ENCODE assay signal across 8 cellular contexts in genomic region chr6:10720229-10720959, GRCh38. TPM values are rescaled to one million over a fixed set of nuclear protein-coding genes. Genes with fewer than 3 reads are reported as not detected.
DNase-seq lines count a peak whose midpoint lies in the region; ATAC-seq and TF ChIP-seq lines count a peak whose summit lies in the region.

No MANE protein-coding gene starts in this region.

- 25% methylated on average over 16 of the region's 52 CpGs for WGBS in suprapubic skin

- H3K9me3 Mint-ChIP-seq in CD4-positive, alpha-beta T cell: peaks cover 8% of the 10 kb centered on the region
- H3K9me3 Mint-ChIP-seq in activated CD4-positive, alpha-beta T cell treated with anti-CD3 and anti-CD28 coated beads for 36 hours (ENCODE audit: low read depth): peaks cover 6% of the 10 kb centered on the region
- H3K9me3 Mint-ChIP-seq in dendritic cell treated with granulocyte-macrophage colony-stimulating factor and Interleukin-4, amounts not matched to agents 40 ng/mL and 50 ng/mL, for 4 days: peaks cover 22% of the 10 kb centered on the region

- H3K4me1 Mint-ChIP-seq in CD4-positive, alpha-beta T cell (ENCODE audit: low read depth): peaks cover 62% of the 10 kb centered on the region
- peaks cover 44% of the 10 kb centered on the region for H3K4me1 Mint-ChIP-seq in activated CD4-positive, alpha-beta T cell treated with anti-CD3 and anti-CD28 coated beads for 36 hours
- peaks cover 30% of the 10 kb centered on the region for H3K4me1 Mint-ChIP-seq in dendritic cell treated with granulocyte-macrophage colony-stimulating factor and Interleukin-4, amounts not matched to agents 40 ng/mL and 50 ng/mL, for 4 days (ENCODE audit: low read depth)

- peaks cover 15% of the 10 kb centered on the region for H3K36me3 Mint-ChIP-seq in CD4-positive, alpha-beta T cell (ENCODE audit: low read depth)
- H3K36me3 Mint-ChIP-seq in activated CD4-positive, alpha-beta T cell treated with anti-CD3 and anti-CD28 coated beads for 36 hours (ENCODE audit: low read depth): peaks cover 7% of the 10 kb centered on the region
- H3K36me3 Mint-ChIP-seq in dendritic cell treated with granulocyte-macrophage colony-stimulating factor and Interleukin-4, amounts not matched to agents 40 ng/mL and 50 ng/mL, for 4 days (ENCODE audit: low read depth): peaks cover 25% of the 10 kb centered on the region

- peak overlapping the region; percentile 66 for H3K27ac ChIP-seq in CD4-positive, alpha-beta T cell (ENCODE audit: low read depth, low read length)
- H3K27ac ChIP-seq in suprapubic skin: peak overlapping the region; percentile 93

- CTCF ChIA-PET in CD4-positive, alpha-beta T cell (lab: Charles Lee): interaction anchor here (1.0 to 1.2 kb wide), 3 partner anchors 25 to 39 kb away, joined by 3 read pairs; partner anchors contain the start of genes C6orf52 and PAK1IP1
- CTCF ChIA-PET in activated CD4-positive, alpha-beta T cell treated with anti-CD3 and anti-CD28 coated beads for 36 hours (lab: Charles Lee): interaction anchor here (0.6 to 1.8 kb wide), 7 partner anchors 10 to 242 kb away, joined by 3 to 9 read pairs (median 5); partner anchors contain the start of genes C6orf52 and PAK1IP1

- ATAC-seq in CD4-positive, alpha-beta T cell (ENCODE audit: poor library complexity): peak; percentile 64
- peak; percentile 40 for ATAC-seq in HG03342 (IDR thresholded peaks at IDR 0.05; ENCODE audit: unreplicated experiment)
- ATAC-seq in activated CD4-positive, alpha-beta T cell treated with anti-CD3 and anti-CD28 coated beads for 36 hours: peak; percentile 27

- intact Hi-C loops in CD4-positive, alpha-beta T cell (cut with DNase I, micrococcal nuclease): loop anchor here (1.0 to 2.0 kb wide), 2 partner anchors 26 to 27 kb away; partner anchors contain the start of genes C6orf52 (in 2 of the 2), PAK1IP1 (in 2 of the 2) and TMEM14B (in 1 of the 2)
- intact Hi-C loops in activated CD4-positive, alpha-beta T cell treated with anti-CD3 and anti-CD28 coated beads for 36 hours (cut with DNase I, micrococcal nuclease): loop anchor here in 1 of 2 experiments (2.0 kb wide), 1 partner anchor 118 kb away; the partner anchor contains the start of gene MAK
- intact Hi-C loops in dendritic cell treated with granulocyte-macrophage colony-stimulating factor and Interleukin-4, amounts not matched to agents 40 ng/mL and 50 ng/mL, for 4 days (cut with micrococcal nuclease): no loop called here

- peak overlapping the region; percentile 92 for H3K27ac Mint-ChIP-seq in CD4-positive, alpha-beta T cell
- peak overlapping the region; percentile 93 for H3K27ac Mint-ChIP-seq in activated CD4-positive, alpha-beta T cell treated with anti-CD3 and anti-CD28 coated beads for 36 hours
- H3K27ac Mint-ChIP-seq in dendritic cell treated with granulocyte-macrophage colony-stimulating factor and Interleukin-4, amounts not matched to agents 40 ng/mL and 50 ng/mL, for 4 days: peak overlapping the region; percentile 86

- POLR2A ChIA-PET in CD4-positive, alpha-beta T cell (lab: Charles Lee): interaction anchor here (0.6 to 6.2 kb wide), 11 partner anchors 7 to 192 kb away, joined by 3 to 82 read pairs (median 3); partner anchors contain the start of genes C6orf52, PAK1IP1 and TMEM14B
- POLR2A ChIA-PET in activated CD4-positive, alpha-beta T cell treated with anti-CD3 and anti-CD28 coated beads for 36 hours (lab: Charles Lee): interaction anchor here (1.0 to 4.2 kb wide), 2 partner anchors 26 to 118 kb away, joined by 3 to 29 read pairs; partner anchors contain the start of genes C6orf52, MAK and PAK1IP1

- TF ChIP-seq EP300 in suprapubic skin (IDR thresholded peaks at IDR 0.05): no peak

- H3K36me3 ChIP-seq in mucosa of stomach (ENCODE audit: control insufficient read depth, insufficient read depth, low read length) (no peaks in the 10 kb centered on the region), suprapubic skin (peaks cover 2% of the 10 kb centered on the region)

- H3K27me3 ChIP-seq in CD4-positive, alpha-beta T cell (ENCODE audit: control insufficient read depth, insufficient read depth, low read length): no peaks in the 10 kb centered on the region
- H3K27me3 ChIP-seq in mucosa of stomach (ENCODE audit: control insufficient read depth, insufficient read depth, low read length) (no peaks in the 10 kb centered on the region), suprapubic skin (no peaks in the 10 kb centered on the region)

- TF ChIP-seq CTCF in CD4-positive, alpha-beta T cell (IDR thresholded peaks at IDR 0.05): no peak
- TF ChIP-seq CTCF in suprapubic skin (IDR thresholded peaks at IDR 0.05): no peak

- no peaks in the 10 kb centered on the region for H3K27me3 Mint-ChIP-seq in CD4-positive, alpha-beta T cell
- H3K27me3 Mint-ChIP-seq in activated CD4-positive, alpha-beta T cell treated with anti-CD3 and anti-CD28 coated beads for 36 hours: no peaks in the 10 kb centered on the region
- H3K27me3 Mint-ChIP-seq in dendritic cell treated with granulocyte-macrophage colony-stimulating factor and Interleukin-4, amounts not matched to agents 40 ng/mL and 50 ng/mL, for 4 days: no peaks in the 10 kb centered on the region

- H3K9me3 ChIP-seq in CD4-positive, alpha-beta T cell (ENCODE audit: control insufficient read depth, low read length): no peaks in the 10 kb centered on the region
- no peaks in the 10 kb centered on the region for H3K9me3 ChIP-seq in mucosa of stomach (ENCODE audit: control insufficient read depth, low read length)
- H3K9me3 ChIP-seq in suprapubic skin: no peaks in the 10 kb centered on the region

- peak overlapping the region; percentile 95 for H3K4me3 Mint-ChIP-seq in CD4-positive, alpha-beta T cell
- H3K4me3 Mint-ChIP-seq in activated CD4-positive, alpha-beta T cell treated with anti-CD3 and anti-CD28 coated beads for 36 hours: peak overlapping the region; percentile 92
- peak overlapping the region; percentile 81 for H3K4me3 Mint-ChIP-seq in dendritic cell treated with granulocyte-macrophage colony-stimulating factor and Interleukin-4, amounts not matched to agents 40 ng/mL and 50 ng/mL, for 4 days

- no peak for TF ChIP-seq POLR2A in suprapubic skin (IDR thresholded peaks at IDR 0.05)

- H3K9ac ChIP-seq in mucosa of stomach (ENCODE audit: low read length): peak overlapping the region; percentile 67

- H3K4me1 ChIP-seq in mucosa of stomach (ENCODE audit: control insufficient read depth, insufficient read depth, low read length) (peaks cover 4% of the 10 kb centered on the region), suprapubic skin (peaks cover 39% of the 10 kb centered on the region)

- DNase-seq in CD4-positive, alpha-beta T cell: peak; percentile 39 to 67 (median 52)
- DNase-seq in activated CD4-positive, alpha-beta T cell treated with anti-CD3 and anti-CD28 coated beads for 36 hours: peak; percentile 73
- no peak for DNase-seq in suprapubic skin (ENCODE audit: low spot score in 2 of 2)
- no peak for DNase-seq in ecto neural progenitor cell (ENCODE audit: low spot score)
- no peak for DNase-seq in NCI-H1105 treated with DMSO at 0.1 percent for 48 hours (lab: John Stamatoyannopoulos, UW)

- peak overlapping the region; percentile 34 for H3K4me3 ChIP-seq in mucosa of stomach (ENCODE audit: low read length)
- H3K4me3 ChIP-seq in suprapubic skin: peak overlapping the region; percentile 64

RNA-seq across cellular contexts. Expression of gene TMEM14C, which starts 2.5 kb away (rescaled TPM):
- 10 to 100 TPM; 14.4 to 14.6 TPM for total RNA-seq in CD4-positive, alpha-beta T cell
- total RNA-seq in activated CD4-positive, alpha-beta T cell treated with anti-CD3 and anti-CD28 coated beads for 36 hours: 10 to 100 TPM; 67.6 to 81.7 TPM
- 10 to 100 TPM; 63.4 to 76.7 (median 73.7) TPM for total RNA-seq in suprapubic skin

RNA-seq across cellular contexts. Expression of gene PAK1IP1, which starts 25.6 kb away (rescaled TPM):
- total RNA-seq in CD4-positive, alpha-beta T cell: 1 to 10 TPM; 4.1 to 5.8 TPM
- 10 to 100 TPM; 35.6 to 39.4 TPM for total RNA-seq in activated CD4-positive, alpha-beta T cell treated with anti-CD3 and anti-CD28 coated beads for 36 hours
- total RNA-seq in suprapubic skin: 10 to 100 TPM in 3 of 4 donors, 1 to 10 TPM in 1; 8.8 to 17.5 (median 13.4) TPM

RNA-seq across cellular contexts. Expression of gene C6orf52, which starts 26.0 kb away (rescaled TPM):
- not detected for total RNA-seq in CD4-positive, alpha-beta T cell
- total RNA-seq in activated CD4-positive, alpha-beta T cell treated with anti-CD3 and anti-CD28 coated beads for 36 hours: 1 to 10 TPM; 1.2 to 2.4 TPM
- not detected for total RNA-seq in suprapubic skin

RNA-seq across cellular contexts. Expression of gene TMEM14B, which starts 27.2 kb away (rescaled TPM):
- total RNA-seq in CD4-positive, alpha-beta T cell: 10 to 100 TPM; 41.8 to 44.1 TPM
- 10 to 100 TPM; 77.2 to 99.3 TPM for total RNA-seq in activated CD4-positive, alpha-beta T cell treated with anti-CD3 and anti-CD28 coated beads for 36 hours
- total RNA-seq in suprapubic skin: 10 to 100 TPM; 40.8 to 64.7 (median 45.5) TPM

Comparison
In these comparisons a context has a peak if more than half of its experiments do, and no peak if none do; other contexts are left out.
1. DNase-seq: peak in CD4-positive, alpha-beta T cell (10 of 10) and activated CD4-positive, alpha-beta T cell treated with anti-CD3 and anti-CD28 coated beads for 36 hours (single experiment); none in suprapubic skin (0 of 2), ecto neural progenitor cell (single experiment) and NCI-H1105 treated with DMSO at 0.1 percent for 48 hours (single experiment).
2. RNA of gene TMEM14C, which starts 2.5 kb away (total RNA-seq): 67.6 to 81.7 TPM in activated CD4-positive, alpha-beta T cell treated with anti-CD3 and anti-CD28 coated beads for 36 hours and 63.4 to 76.7 TPM in suprapubic skin; 14.4 to 14.6 TPM in CD4-positive, alpha-beta T cell; every median in the first group is over 4 times any median in the second.
3. Peak in every context shown above with its lines, with median percentiles within 50 percentile points of each other: ATAC-seq, H3K27ac Mint-ChIP-seq and H3K4me3 Mint-ChIP-seq.